ENCODE assay signal across 9 cellular contexts in genomic region chr10:73357821-73358220, GRCh38. TPM values are rescaled to one million over a fixed set of nuclear protein-coding genes. Genes with fewer than 3 reads are reported as not detected.
DNase-seq lines count a peak whose midpoint lies in the region; ATAC-seq and TF ChIP-seq lines count a peak whose summit lies in the region.
"Had no signal": no experiment of that assay in that cellular context is flagged by ENCODE, and none has a peak within 500 bp of the region (broad histone marks: within the 10 kb centered on the region; RNA-seq: fewer than 3 reads in every experiment).

No MANE protein-coding gene starts in this region.

- H3K4me3 ChIP-seq in AG04450 (ENCODE audit: low read depth, low read length) (peak overlapping the region; percentile 92), coronary artery (peak overlapping the region; percentile 80)
- peak overlapping the region; percentile 70 for H3K4me3 ChIP-seq in naive thymus-derived CD4-positive, alpha-beta T cell (ENCODE audit: low read length)

- H3K27ac Mint-ChIP-seq in naive thymus-derived CD4-positive, alpha-beta T cell, result peak overlapping the region; percentile 92 to 99 (median 97)

- peaks cover 0 to 2% (median 0%) of the 10 kb centered on the region in 11 donors for H3K9me3 Mint-ChIP-seq in naive thymus-derived CD4-positive, alpha-beta T cell

- H3K27me3 ChIP-seq in AG04450 (ENCODE audit: control insufficient read depth, insufficient read depth, low read length), result peaks cover 11% of the 10 kb centered on the region
- no peaks in the 10 kb centered on the region for H3K27me3 ChIP-seq in naive thymus-derived CD4-positive, alpha-beta T cell (ENCODE audit: control insufficient read depth in 2 of 2, insufficient read depth in 2 of 2, low read length in 2 of 2)

- POLR2A ChIA-PET in AG04450 (lab: Yijun Ruan, JAX), result no interaction called here
- POLR2A ChIA-PET in naive thymus-derived CD4-positive, alpha-beta T cell (lab: Charles Lee), result interaction anchor here (0.7 to 2.3 kb wide), 7 partner anchors 9 to 137 kb away, joined by 3 to 13 read pairs (median 7); partner anchors contain the start of genes ANXA7, DNAJC9, MRPS16 and PPP3CB

- H3K4me1 ChIP-seq in naive thymus-derived CD4-positive, alpha-beta T cell (ENCODE audit: control insufficient read depth in 2 of 2, insufficient read depth in 2 of 2, low read length in 2 of 2), result peaks cover 4 to 5% of the 10 kb centered on the region in 2 donors

- DNase-seq in AG04450 (ENCODE audit: low read depth, low spot score), result no peak
- DNase-seq in LoVo (ENCODE audit: low spot score), result peak; percentile 1
- DNase-seq in coronary artery (ENCODE audit: low spot score), result no peak
- DNase-seq in naive thymus-derived CD4-positive, alpha-beta T cell, result no peak
- DNase-seq in stimulated activated naive CD4-positive, alpha-beta T cell treated with Interleukin-2 at 50 U/mL for 16 hours (lab: John Stamatoyannopoulos, UW), result no peak
- no peak for DNase-seq in GM19240 (ENCODE audit: insufficient read length, low spot score)
- DNase-seq: activated effector memory CD4-positive, alpha-beta T cell treated with Interleukin-2 at 50 U/mL for 16 hours had no signal

- H3K27ac ChIP-seq in AG04450 (ENCODE audit: low read depth, low read length) (no peak overlapping the region), coronary artery (no peak overlapping the region)
- peak overlapping the region; percentile 85 for H3K27ac ChIP-seq in naive thymus-derived CD4-positive, alpha-beta T cell (ENCODE audit: low read depth, low read length)

- H3K4me3 Mint-ChIP-seq in naive thymus-derived CD4-positive, alpha-beta T cell, result peak overlapping the region; percentile 91 to 99 (median 94)

- peaks cover 0 to 10% (median 5%) of the 10 kb centered on the region in 5 donors for H3K36me3 Mint-ChIP-seq in naive thymus-derived CD4-positive, alpha-beta T cell

- H3K27me3 Mint-ChIP-seq in naive thymus-derived CD4-positive, alpha-beta T cell, result peaks cover 0 to 23% (median 0%) of the 10 kb centered on the region in 5 donors

- CTCF ChIA-PET in AG04450 (lab: Charles Lee), result no interaction called here
- CTCF ChIA-PET in naive thymus-derived CD4-positive, alpha-beta T cell (lab: Charles Lee), result interaction anchor here (0.6 to 1.3 kb wide), 2 partner anchors 94 to 1172 kb away, joined by 3 read pairs; no protein-coding TSS in a partner anchor

- H3K36me3 ChIP-seq in naive thymus-derived CD4-positive, alpha-beta T cell (ENCODE audit: control insufficient read depth in 2 of 3, insufficient read depth in 3 of 3, low read length in 3 of 3), result peaks cover 0 to 4% (median 0%) of the 10 kb centered on the region in 3 experiments

- intact Hi-C loops in naive thymus-derived CD4-positive, alpha-beta T cell (cut with micrococcal nuclease), result loop anchor here (1.0 to 5.0 kb wide), 11 partner anchors 56 to 1754 kb away; partner anchors contain the start of genes ANXA7 (in 2 of the 2), MRPS16 (in 2 of the 2), DNAJC9 (in 1 of the 2) and P4HA1 (in 1 of the 2)

- ATAC-seq in naive thymus-derived CD4-positive, alpha-beta T cell, result no peak
- ATAC-seq in HG02885 (IDR thresholded peaks at IDR 0.05; ENCODE audit: poor library complexity, unreplicated experiment), result no peak
- ATAC-seq in GM18909 (IDR thresholded peaks at IDR 0.05; ENCODE audit: poor library complexity, unreplicated experiment), result no peak

- no peak for TF ChIP-seq CTCF in AG04450 (IDR thresholded peaks at IDR 0.05; ENCODE audit: low read depth, low read length)
- TF ChIP-seq CTCF in coronary artery (IDR thresholded peaks at IDR 0.05), result no peak

- H3K4me1 Mint-ChIP-seq in naive thymus-derived CD4-positive, alpha-beta T cell, result peaks cover 11 to 20% (median 18%) of the 10 kb centered on the region in 7 donors

- H3K9me3 ChIP-seq in AG04450 (ENCODE audit: control insufficient read depth, insufficient read depth, low read length), result no peaks in the 10 kb centered on the region
- no peaks in the 10 kb centered on the region for H3K9me3 ChIP-seq in naive thymus-derived CD4-positive, alpha-beta T cell (ENCODE audit: control insufficient read depth in 2 of 3, low read length in 3 of 3)

RNA-seq across cellular contexts. Expression of gene CFAP70, which starts 0.8 kb away (rescaled TPM):
- polyA plus RNA-seq in AG04450 (2011; rRNA removed), result 0.16 and 0.24 TPM in 2 replicates
- 0.18 and 0.26 TPM in 2 replicates for polyA minus RNA-seq in AG04450 (2011; rRNA and poly(A)+ RNA removed)
- total RNA-seq in naive thymus-derived CD4-positive, alpha-beta T cell, result 1 to 10 TPM in 4 of 5 experiments, under 1 TPM in 1; 0.80 to 5.4 (median 4.6) TPM
- under 1 TPM; 0.66 to 0.69 TPM for polyA plus RNA-seq in naive thymus-derived CD4-positive, alpha-beta T cell

RNA-seq across cellular contexts. Expression of gene ANXA7, which starts 56.0 kb away (rescaled TPM):
- polyA plus RNA-seq in AG04450 (2011; rRNA removed), result 117 TPM in 2 replicates
- polyA minus RNA-seq in AG04450 (2011; rRNA and poly(A)+ RNA removed), result 84.8 and 85.4 TPM in 2 replicates
- 100 to 1,000 TPM in 1 of 5 experiments, 10 to 100 TPM in 4; 74.8 to 118 (median 97.3) TPM for total RNA-seq in naive thymus-derived CD4-positive, alpha-beta T cell
- 100 to 1,000 TPM; 187 to 205 TPM for polyA plus RNA-seq in naive thymus-derived CD4-positive, alpha-beta T cell
